In genomic region chr16:49437344-49437743, GRCh38 we compare ENCODE assay signal across 1 cellular context.
TF ChIP-seq lines count a peak whose summit lies in the region.

No MANE protein-coding gene starts in this region.

TF ChIP-seq in H1, 55 proteins besides CTCF, POLR2A, EP300 and RAD21:
- TF ChIP-seq KDM1A (IDR thresholded peaks at IDR 0.05; ENCODE audit: borderline replicate concordance, low read length) (peak; percentile 56; the same call in 1 of the 2 replicates), SIRT6 (IDR thresholded peaks at IDR 0.05; ENCODE audit: low read length) (no peak), RFX5 (IDR thresholded peaks at IDR 0.05; ENCODE audit: borderline replicate concordance, low read depth, low read length) (no peak), KDM4A (IDR thresholded peaks at IDR 0.05; ENCODE audit: low read depth, low read length, severe bottlenecking) (no peak), CHD2 (IDR thresholded peaks at IDR 0.05; ENCODE audit: low read length) (no peak)
- TF ChIP-seq, protein P1, sequence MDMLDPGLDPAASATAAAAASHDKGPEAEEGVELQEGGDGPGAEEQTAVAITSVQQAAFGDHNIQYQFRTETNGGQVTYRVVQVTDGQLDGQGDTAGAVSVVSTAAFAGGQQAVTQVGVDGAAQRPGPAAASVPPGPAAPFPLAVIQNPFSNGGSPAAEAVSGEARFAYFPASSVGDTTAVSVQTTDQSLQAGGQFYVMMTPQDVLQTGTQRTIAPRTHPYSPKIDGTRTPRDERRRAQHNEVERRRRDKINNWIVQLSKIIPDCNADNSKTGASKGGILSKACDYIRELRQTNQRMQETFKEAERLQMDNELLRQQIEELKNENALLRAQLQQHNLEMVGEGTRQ (IDR thresholded peaks at IDR 0.05; ENCODE audit: low read length), result no peak
